Comparison of ENCODE assay signal across 1 cellular context in genomic region chr20:3811421-3812258, GRCh38.
TF ChIP-seq lines count a peak whose summit lies in the region.

No MANE protein-coding gene starts in this region.

TF ChIP-seq in HepG2, 621 proteins besides CTCF, POLR2A, EP300 and RAD21 (continued from another document and continues in another):
- no peak; the same call in 1 of the 2 replicates for TF ChIP-seq DMTF1 (CRISPR knock-in tag; IDR thresholded peaks at IDR 0.05)
- peak; percentile 81 for TF ChIP-seq BCL6 (CRISPR knock-in tag; IDR thresholded peaks at IDR 0.05)
- peak; percentile 95 for TF ChIP-seq CEBPG (CRISPR knock-in tag; IDR thresholded peaks at IDR 0.05)
- TF ChIP-seq ZNF782 (CRISPR knock-in tag; IDR thresholded peaks at IDR 0.05; ENCODE audit: borderline replicate concordance) = no peak
- TF ChIP-seq CEBPB (IDR thresholded peaks at IDR 0.05; ENCODE audit: borderline replicate concordance, low read depth, low read length) = peak; percentile 98
- TF ChIP-seq BCL3 (CRISPR knock-in tag; IDR thresholded peaks at IDR 0.05) = peak; percentile 99
- TF ChIP-seq AHR (CRISPR knock-in tag; IDR thresholded peaks at IDR 0.05) = peak; percentile 99; the same call in 1 of the 2 replicates
- TF ChIP-seq U2AF1 (optimal IDR thresholded peaks at IDR 0.05; ENCODE audit: low read depth, low read length) = peak; percentile 72
- TF ChIP-seq AKNA (CRISPR knock-in tag; IDR thresholded peaks at IDR 0.05; ENCODE audit: borderline replicate concordance) = peak; percentile 55; the same call in 1 of the 2 replicates
- peak; percentile 86; the same call in 1 of the 2 replicates for TF ChIP-seq ZNF275 (CRISPR knock-in tag; IDR thresholded peaks at IDR 0.05; ENCODE audit: borderline replicate concordance)
- peak; percentile 90 for TF ChIP-seq ZNF709 (CRISPR knock-in tag; IDR thresholded peaks at IDR 0.05)
- peak; percentile 84; the same call in 1 of the 2 replicates for TF ChIP-seq ZNF816 (CRISPR knock-in tag; IDR thresholded peaks at IDR 0.05; ENCODE audit: borderline replicate concordance)
- TF ChIP-seq ZNF160 (CRISPR knock-in tag; IDR thresholded peaks at IDR 0.05) = peak; percentile 84; the same call in 1 of the 2 replicates
- TF ChIP-seq ZMAT3 (CRISPR knock-in tag; conservative IDR thresholded peaks at IDR 0.05) = peak; percentile 94; the same call in 1 of the 2 replicates
- TF ChIP-seq ZFP36 (IDR thresholded peaks at IDR 0.05; ENCODE audit: borderline replicate concordance, low read depth, low read length, partially characterized antibody) = peak; percentile 18
- peak; percentile 99 for TF ChIP-seq SMAD9 (CRISPR knock-in tag; IDR thresholded peaks at IDR 0.05)
- peak; percentile 28; the same call in 1 of the 2 replicates for TF ChIP-seq MAFF (IDR thresholded peaks at IDR 0.05; ENCODE audit: low read depth, low read length)
- peak; percentile 97 for TF ChIP-seq ZNF724P (CRISPR knock-in tag; IDR thresholded peaks at IDR 0.05; ENCODE audit: borderline replicate concordance)
- no peak for TF ChIP-seq ZNF34 (CRISPR knock-in tag; IDR thresholded peaks at IDR 0.05; ENCODE audit: borderline replicate concordance)
- peak; percentile 79; the same call in 1 of the 2 replicates for TF ChIP-seq ZNF512B (CRISPR knock-in tag; IDR thresholded peaks at IDR 0.05; ENCODE audit: borderline replicate concordance)
- TF ChIP-seq GFI1 (CRISPR knock-in tag; IDR thresholded peaks at IDR 0.05; ENCODE audit: borderline replicate concordance) = peak; percentile 26
- TF ChIP-seq FUBP1 (CRISPR knock-in tag; IDR thresholded peaks at IDR 0.05; ENCODE audit: borderline replicate concordance) = peak; percentile 99; the same call in 1 of the 2 replicates
- TF ChIP-seq DBP (CRISPR knock-in tag; IDR thresholded peaks at IDR 0.05; ENCODE audit: not compliant biosample characterization) = peak; percentile 91
- peak; percentile 88 for TF ChIP-seq KLF9 (CRISPR knock-in tag; IDR thresholded peaks at IDR 0.05; ENCODE audit: low read depth)
- no peak; the same call in 1 of the 2 replicates for TF ChIP-seq ZBTB1 (CRISPR knock-in tag; IDR thresholded peaks at IDR 0.05; ENCODE audit: borderline replicate concordance)
- no peak for TF ChIP-seq NFE2 (CRISPR knock-in tag; IDR thresholded peaks at IDR 0.05)
- peak; percentile 98 for TF ChIP-seq TFDP1 (CRISPR knock-in tag; IDR thresholded peaks at IDR 0.05; ENCODE audit: borderline replicate concordance)
- peak; percentile 86 for TF ChIP-seq SSRP1 (CRISPR knock-in tag; IDR thresholded peaks at IDR 0.05)
- TF ChIP-seq ZNF362 (CRISPR knock-in tag; IDR thresholded peaks at IDR 0.05; ENCODE audit: borderline replicate concordance) = peak; percentile 72; the same call in 1 of the 2 replicates
- peak; percentile 94; the same call in 2 of the 3 replicates for TF ChIP-seq MXI1 (IDR thresholded peaks at IDR 0.05; ENCODE audit: borderline replicate concordance, low read depth, low read length)
- peak; percentile 96; the same call in 1 of the 2 replicates for TF ChIP-seq E2F2 (CRISPR knock-in tag; IDR thresholded peaks at IDR 0.05; ENCODE audit: borderline replicate concordance)
- TF ChIP-seq ZNF296 (CRISPR knock-in tag; conservative IDR thresholded peaks at IDR 0.05) = peak; percentile 83; the same call in 1 of the 2 replicates
- peak; percentile 55; the same call in 1 of the 2 replicates for TF ChIP-seq SP2 (CRISPR knock-in tag; IDR thresholded peaks at IDR 0.05)
- TF ChIP-seq ZNF746 (CRISPR knock-in tag; IDR thresholded peaks at IDR 0.05) = peak; percentile 90
- peak; percentile 99 for TF ChIP-seq ZNF589 (CRISPR knock-in tag; conservative IDR thresholded peaks at IDR 0.05)
